ENCODE assay signal across 8 cellular contexts in the genomic region with DNA sequence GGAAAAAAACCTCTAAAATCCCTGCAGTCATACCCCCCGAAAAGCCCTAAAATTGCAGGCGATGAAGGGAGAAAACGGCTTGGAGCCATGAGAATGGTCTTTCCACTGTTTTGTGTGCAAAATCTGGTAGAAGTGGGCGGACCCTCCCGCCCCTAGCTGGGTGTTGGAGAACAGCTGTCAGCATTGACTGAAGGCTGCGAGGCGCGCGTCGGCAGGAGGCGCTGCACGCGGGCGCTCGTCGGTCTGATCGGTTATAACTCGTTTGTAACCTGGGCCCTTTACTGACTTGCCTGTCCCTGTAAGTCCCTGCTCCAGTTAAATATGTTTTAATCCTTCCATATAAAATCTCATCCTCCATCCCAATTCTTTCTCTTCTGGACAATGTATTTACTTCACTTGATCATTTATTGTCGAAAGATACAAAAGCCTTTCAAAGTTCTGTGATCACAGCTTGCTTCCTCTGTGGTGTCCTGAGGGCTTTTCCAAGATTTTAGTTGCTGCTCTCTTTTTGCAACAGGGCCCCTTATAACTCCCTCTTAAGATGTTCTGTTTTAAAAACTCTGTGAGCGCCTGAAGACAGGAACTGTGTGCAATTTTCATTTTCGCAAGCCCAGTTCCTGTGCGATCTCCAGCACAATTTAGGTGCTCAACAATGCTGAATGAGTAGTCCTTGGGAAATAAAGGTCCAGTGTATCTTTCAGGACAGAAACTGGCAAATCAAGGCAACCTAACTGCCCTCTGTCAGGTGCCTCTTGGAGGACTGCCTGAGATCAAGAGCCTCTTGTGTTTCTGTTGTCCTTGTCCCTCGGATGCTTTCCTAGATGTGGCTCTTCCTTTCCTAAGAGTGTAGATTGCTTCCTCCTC. TPM values are rescaled to one million over a fixed set of nuclear protein-coding genes. Genes with fewer than 3 reads are reported as not detected.
DNase-seq lines count a peak whose midpoint lies in the region; ATAC-seq and TF ChIP-seq lines count a peak whose summit lies in the region.

No MANE protein-coding gene starts in this region.

- peak overlapping the region; percentile 90 for H2AFZ ChIP-seq in OCI-LY7 (ENCODE audit: low read length)

- H3K4me2 ChIP-seq in BLaER1 (peak overlapping the region; percentile 86), OCI-LY7 (ENCODE audit: low read length) (peak overlapping the region; percentile 83)

- peak; percentile 99 for TF ChIP-seq CTCF in OCI-LY7 (conservative IDR thresholded peaks at IDR 0.05; ENCODE audit: low read length)
- peak; percentile 79 to 90 (median 90) for TF ChIP-seq CTCF in esophagus muscularis mucosa (IDR thresholded peaks at IDR 0.05)

- H3K4me3 ChIP-seq in BLaER1 (peak overlapping the region; percentile 95), OCI-LY7 (ENCODE audit: low read depth, low read length, poor library complexity, severe bottlenecking) (peak overlapping the region; percentile 81), esophagus muscularis mucosa (peak overlapping the region; percentile 76 to 99 (median 92)), muscle layer of duodenum (ENCODE audit: low read depth in 1 of 2, low read length in 2 of 2) (peak overlapping the region; percentile 82 to 92)

- TF ChIP-seq RAD21 in Ishikawa (IDR thresholded peaks at IDR 0.05; ENCODE audit: low read depth) = peak; percentile 62

- CTCF ChIA-PET in OCI-LY7 (lab: Charles Lee; ENCODE audit: unreplicated experiment) = interaction anchor here (1.0 to 1.3 kb wide), 2 partner anchors 22 to 121 kb away, joined by 4 to 5 read pairs; no protein-coding TSS in a partner anchor

- BruUV-seq in OCI-LY7 (replicated peaks; lab: Mats Ljungman, UMichigan) = no TSS peak

- 18% methylated on average over 21 of the region's 23 CpGs for WGBS in esophagus muscularis mucosa

- H3K9ac ChIP-seq in BLaER1 = peak overlapping the region; percentile 91

- TF ChIP-seq EP300 in Ishikawa (IDR thresholded peaks at IDR 0.05; ENCODE audit: borderline replicate concordance) (no peak), esophagus muscularis mucosa (IDR thresholded peaks at IDR 0.05) (no peak)

- no peak overlapping the region for H3K27ac ChIP-seq in BLaER1
- H3K27ac ChIP-seq in OCI-LY7 (ENCODE audit: low read depth, low read length, poor library complexity, severe bottlenecking) = peak overlapping the region; percentile 41
- peak overlapping the region; percentile 96 to 100 (median 99) for H3K27ac ChIP-seq in esophagus muscularis mucosa (replicated peaks in 1 of 4)
- peak overlapping the region; percentile 78 for H3K27ac ChIP-seq in muscle layer of duodenum (ENCODE audit: low read length)

- TF ChIP-seq POLR2A in esophagus muscularis mucosa (IDR thresholded peaks at IDR 0.05; ENCODE audit: low read depth) = no peak

- intact Hi-C loops in OCI-LY7 (cut with micrococcal nuclease; ENCODE audit: unreplicated experiment) = loop anchor here (1.0 to 5.0 kb wide), 6 partner anchors 31 to 519 kb away; a partner anchor contains a TSS
- intact Hi-C loops in esophagus muscularis mucosa (cut with DNase I) = loop anchor here (5.0 to 10.0 kb wide), 6 partner anchors 64 to 521 kb away; a partner anchor contains a TSS

- H3K9me3 ChIP-seq in BLaER1 = no peaks in the 10 kb centered on the region
- peaks cover 2% of the 10 kb centered on the region; the same call in 1 of the 2 replicates for H3K9me3 ChIP-seq in OCI-LY7 (ENCODE audit: low read length)
- H3K9me3 ChIP-seq in esophagus muscularis mucosa = no peaks in the 10 kb centered on the region
- H3K9me3 ChIP-seq in muscle layer of duodenum (ENCODE audit: control insufficient read depth in 1 of 2, low read length in 2 of 2) = no peaks in the 10 kb centered on the region

- H3K9me2 ChIP-seq in OCI-LY7 (ENCODE audit: insufficient read depth, low read length) = no peaks in the 10 kb centered on the region

- POLR2A ChIA-PET in OCI-LY7 (lab: Charles Lee) = interaction anchor here (0.7 to 3.4 kb wide), 5 partner anchors 17 to 525 kb away, joined by 3 to 13 read pairs (median 3); no protein-coding TSS in a partner anchor

- H3K36me3 ChIP-seq in BLaER1 = no peaks in the 10 kb centered on the region
- no peaks in the 10 kb centered on the region; the same call in 1 of the 2 replicates for H3K36me3 ChIP-seq in OCI-LY7 (ENCODE audit: insufficient read depth, low read length)
- H3K36me3 ChIP-seq in esophagus muscularis mucosa = no peaks in the 10 kb centered on the region
- H3K36me3 ChIP-seq in muscle layer of duodenum (ENCODE audit: control insufficient read depth in 1 of 2, insufficient read depth in 2 of 2, low read length in 2 of 2) = no peaks in the 10 kb centered on the region

- H4K20me1 ChIP-seq in BLaER1 = peaks cover 60% of the 10 kb centered on the region
- H4K20me1 ChIP-seq in OCI-LY7 (ENCODE audit: insufficient read depth, low read length) = peaks cover 8% of the 10 kb centered on the region; the same call in 1 of the 2 replicates

- peaks cover 18% of the 10 kb centered on the region; the same call in 1 of the 2 replicates for H3K79me2 ChIP-seq in OCI-LY7 (ENCODE audit: insufficient read depth, low read depth, low read length)

- DNase-seq in OCI-LY7 (ENCODE audit: low spot score) (peak; percentile 88), activated T-cell treated with anti-CD3 and anti-CD28 coated beads for 48 hours (ENCODE audit: low read depth) (peak; percentile 81), esophagus muscularis mucosa (ENCODE audit: extremely low spot score) (no peak)
- peak; percentile 49 for DNase-seq in stimulated activated CD8-positive, alpha-beta memory T cell treated with anti-CD3 and anti-CD28 coated beads, Interleukin-7, amount 100 ng/mL, for 24 hours (ENCODE audit: low read depth)

- peak; percentile 50 for ATAC-seq in GM19455 (IDR thresholded peaks at IDR 0.05; ENCODE audit: unreplicated experiment)

- peaks cover 68% of the 10 kb centered on the region for H3K4me1 ChIP-seq in BLaER1
- peaks cover 57% of the 10 kb centered on the region for H3K4me1 ChIP-seq in OCI-LY7 (ENCODE audit: insufficient read depth, low read length, poor library complexity, severe bottlenecking)
- peaks cover 16 to 34% (median 31%) of the 10 kb centered on the region in 4 donors for H3K4me1 ChIP-seq in esophagus muscularis mucosa
- H3K4me1 ChIP-seq in muscle layer of duodenum (ENCODE audit: control insufficient read depth in 1 of 2, insufficient read depth in 2 of 2, low read length in 2 of 2) = peaks cover 8 to 21% of the 10 kb centered on the region in 2 donors

- H3K27me3 ChIP-seq in BLaER1 (peaks cover 21% of the 10 kb centered on the region), esophagus muscularis mucosa (no peaks in the 10 kb centered on the region), muscle layer of duodenum (ENCODE audit: low read depth, low read length) (no peaks in the 10 kb centered on the region)

TF ChIP-seq in Ishikawa, 13 proteins besides CTCF, POLR2A, EP300 and RAD21:
- TF ChIP-seq ZBTB7A (IDR thresholded peaks at IDR 0.05; ENCODE audit: low read depth) = no peak
- TF ChIP-seq, protein P1, sequence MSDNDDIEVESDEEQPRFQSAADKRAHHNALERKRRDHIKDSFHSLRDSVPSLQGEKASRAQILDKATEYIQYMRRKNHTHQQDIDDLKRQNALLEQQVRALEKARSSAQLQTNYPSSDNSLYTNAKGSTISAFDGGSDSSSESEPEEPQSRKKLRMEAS (IDR thresholded peaks at IDR 0.05) = peak; percentile 88
- TF ChIP-seq FOXM1 (IDR thresholded peaks at IDR 0.05; ENCODE audit: borderline replicate concordance, low read depth) = no peak
- no peak for TF ChIP-seq NFIC (IDR thresholded peaks at IDR 0.05)
- TF ChIP-seq EGR1 (IDR thresholded peaks at IDR 0.05) = no peak
- TF ChIP-seq TAF1 (IDR thresholded peaks at IDR 0.05; ENCODE audit: low read depth) = no peak
TF ChIP-seq in Ishikawa: peak in this region for 1.

RNA-seq across cellular contexts. Expression of a gene that starts 0.9 kb away (rescaled TPM):
- total RNA-seq in OCI-LY7 (2014; rRNA removed; shearing (Covaris generic)) = 7.2 and 7.6 TPM in 2 replicates
- total RNA-seq in OCI-LY7 (2022) (47.2 and 47.9 TPM in 2 replicates), esophagus muscularis mucosa (10 to 100 TPM; 50.2 to 61.5 (median 54.0) TPM)
